12 cellular contexts compared by ENCODE assay signal in the genomic region with DNA sequence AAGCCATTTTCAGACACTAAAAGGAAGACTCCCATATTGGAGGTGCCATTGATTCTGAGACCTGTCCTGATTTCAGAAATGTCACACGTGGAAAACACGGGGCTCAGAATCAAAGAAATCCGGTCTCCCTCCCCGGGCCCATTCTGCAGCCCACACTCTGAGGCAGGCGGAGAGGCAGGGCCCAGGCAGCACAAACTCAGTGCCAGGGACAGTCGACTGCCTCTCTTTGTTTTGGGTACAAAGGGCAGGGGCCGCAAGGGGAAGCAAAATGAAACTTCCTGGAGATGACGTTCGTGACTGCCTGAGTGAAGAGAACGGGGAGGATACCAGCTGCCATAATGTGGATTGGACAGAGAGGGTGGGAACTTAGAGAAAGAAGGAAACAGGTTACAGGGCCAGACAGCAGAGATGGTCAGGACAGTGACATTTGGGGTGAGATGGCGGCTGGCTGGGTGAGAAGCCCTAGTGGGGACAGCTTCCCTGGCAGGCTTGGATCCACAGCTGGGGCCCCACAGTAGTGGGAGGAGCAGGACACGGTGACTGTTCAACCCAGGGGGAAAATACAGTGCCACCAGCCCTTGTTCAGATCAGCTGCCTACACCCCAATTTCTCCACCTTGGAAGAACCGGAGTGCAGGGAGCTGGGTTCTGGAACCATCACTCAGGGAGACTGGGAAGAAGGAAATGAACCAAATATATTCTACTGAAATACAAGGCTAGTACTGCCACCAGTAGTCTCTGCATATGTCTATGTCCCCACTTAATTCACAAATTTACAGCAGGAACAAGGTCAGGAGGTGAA. TPM values are rescaled to one million over a fixed set of nuclear protein-coding genes. Genes with fewer than 3 reads are reported as not detected.
A peak's percentile ranks its signal among the peaks of the same experiment; 100 is the strongest.
DNase-seq lines count a peak whose midpoint lies in the region; ATAC-seq and TF ChIP-seq lines count a peak whose summit lies in the region.
"Had no signal": no experiment of that assay in that cellular context is flagged by ENCODE, and none has a peak within 500 bp of the region (broad histone marks: within the 10 kb centered on the region; RNA-seq: fewer than 3 reads in every experiment).

No MANE protein-coding gene starts in this region.

- WGBS in endodermal cell (ENCODE audit: insufficient coverage in 1 of 2, insufficient read length in 1 of 2), 2 experiments, result 86 to 88% methylated on average over 10 to 13 of the region's 13 CpGs

- H3K4me1 Mint-ChIP-seq in Calu3 (ENCODE audit: low read depth, unreplicated experiment) (peaks cover 27% of the 10 kb centered on the region), endodermal cell (peaks cover 33% of the 10 kb centered on the region), osteocyte (ENCODE audit: unreplicated experiment) (peaks cover 35% of the 10 kb centered on the region)

- TF ChIP-seq CTCF in Calu3 (IDR thresholded peaks at IDR 0.05; ENCODE audit: unreplicated experiment), result no peak
- TF ChIP-seq CTCF in endodermal cell (conservative IDR thresholded peaks at IDR 0.05), result no peak
- no peak for TF ChIP-seq CTCF in osteocyte (IDR thresholded peaks at IDR 0.05)

- peaks cover 50% of the 10 kb centered on the region for H3K36me3 ChIP-seq in endodermal cell (ENCODE audit: control insufficient read depth, insufficient read depth, low read length)
- H3K36me3 ChIP-seq: prostate gland had no signal

- intact Hi-C loops in Calu3 (cut with micrococcal nuclease; ENCODE audit: unreplicated experiment), result no loop called here

- H3K9me3 Mint-ChIP-seq in Calu3 (ENCODE audit: low read depth, unreplicated experiment) (no peaks in the 10 kb centered on the region), endodermal cell (peaks cover 2% of the 10 kb centered on the region), osteocyte (ENCODE audit: unreplicated experiment) (no peaks in the 10 kb centered on the region)

- no peak overlapping the region for H3K4me3 ChIP-seq in endodermal cell (ENCODE audit: low read length)
- H3K4me3 ChIP-seq: prostate gland had no signal

- ATAC-seq in GM18511 (IDR thresholded peaks at IDR 0.05; ENCODE audit: unreplicated experiment), result no peak
- ATAC-seq in HG02870 (IDR thresholded peaks at IDR 0.05; ENCODE audit: unreplicated experiment), result no peak
- no peak for ATAC-seq in GM21381 (IDR thresholded peaks at IDR 0.05; ENCODE audit: unreplicated experiment)

- no peaks in the 10 kb centered on the region for H3K9me3 ChIP-seq in endodermal cell (ENCODE audit: control insufficient read depth, low read length)
- H3K9me3 ChIP-seq: prostate gland had no signal

- CTCF ChIA-PET in Calu3 (lab: Charles Lee), result no interaction called here

- H3K4me3 Mint-ChIP-seq in Calu3 (ENCODE audit: low read depth, unreplicated experiment), result no peak overlapping the region
- no peak overlapping the region for H3K4me3 Mint-ChIP-seq in endodermal cell
- no peak overlapping the region for H3K4me3 Mint-ChIP-seq in osteocyte (ENCODE audit: unreplicated experiment)

- H3K4me1 ChIP-seq in endodermal cell (ENCODE audit: control insufficient read depth, insufficient read depth, low read length), result peaks cover 18% of the 10 kb centered on the region
- H3K4me1 ChIP-seq: prostate gland had no signal

- peaks cover 26% of the 10 kb centered on the region for H3K36me3 Mint-ChIP-seq in Calu3 (ENCODE audit: insufficient read depth, unreplicated experiment)
- peaks cover 66% of the 10 kb centered on the region for H3K36me3 Mint-ChIP-seq in endodermal cell (ENCODE audit: low read depth)
- peaks cover 27% of the 10 kb centered on the region for H3K36me3 Mint-ChIP-seq in osteocyte (ENCODE audit: unreplicated experiment)

- H3K27ac ChIP-seq in endodermal cell (ENCODE audit: low read depth, low read length), result peak overlapping the region; percentile 42
- H3K27ac ChIP-seq: prostate gland had no signal

- H3K27me3 Mint-ChIP-seq in Calu3 (ENCODE audit: unreplicated experiment) (no peaks in the 10 kb centered on the region), endodermal cell (ENCODE audit: insufficient read depth) (no peaks in the 10 kb centered on the region), osteocyte (ENCODE audit: unreplicated experiment) (no peaks in the 10 kb centered on the region)

- H3K27ac Mint-ChIP-seq in Calu3 (ENCODE audit: unreplicated experiment), result peak overlapping the region; percentile 62
- peak overlapping the region; percentile 10 for H3K27ac Mint-ChIP-seq in endodermal cell
- peak overlapping the region; percentile 98 for H3K27ac Mint-ChIP-seq in osteocyte (ENCODE audit: unreplicated experiment)

- peak; percentile 37 for DNase-seq in Calu3
- DNase-seq in LoVo (ENCODE audit: low spot score), result peak; percentile 33
- DNase-seq in endodermal cell, result peak; percentile 46
- DNase-seq in osteocyte (ENCODE audit: extremely low spot score, unreplicated experiment), result no peak
- no peak for DNase-seq in HPDE6-E6E7 (ENCODE audit: extremely low spot score)
- DNase-seq: activated T-cell treated with anti-CD3 and anti-CD28 coated beads for 4 hours, GF-D8, NCI-H2227 treated with DMSO at 0.1 percent for 48 hours had no signal

- H3K9ac ChIP-seq in endodermal cell (ENCODE audit: extremely low read depth, low read length, poor library complexity, severe bottlenecking), result peak overlapping the region; percentile 30

- no peaks in the 10 kb centered on the region for H3K27me3 ChIP-seq in endodermal cell (ENCODE audit: control insufficient read depth, insufficient read depth, low read length, poor library complexity, severe bottlenecking)

- no TSS peak for BruUV-seq in Calu3 (replicated peaks; lab: Mats Ljungman, UMichigan)

RNA-seq across cellular contexts. Expression of gene GAPDH, which starts 8.1 kb away (rescaled TPM):
- 2,412 and 2,552 TPM in 2 replicates for total RNA-seq in Calu3 (2022)
- total RNA-seq in endodermal cell, result 1,000 to 10,000 TPM; 2,848 to 5,273 TPM
- 3,905 TPM for polyA plus RNA-seq in endodermal cell (2013, experiment 1 of 2)
- polyA plus RNA-seq in endodermal cell (2013, experiment 2 of 2), result 3,777 TPM
- total RNA-seq in osteocyte, result 1,754 and 1,775 TPM in 2 replicates

RNA-seq across cellular contexts. Expression of gene IFFO1, which starts 13.4 kb away (rescaled TPM):
- total RNA-seq in Calu3 (2022) (0.76 and 1.0 TPM in 2 replicates), endodermal cell (10 to 100 TPM; 10.9 to 30.7 TPM), osteocyte (35.9 and 40.7 TPM in 2 replicates)
- 16.6 TPM for polyA plus RNA-seq in endodermal cell (2013, experiment 1 of 2)
- 14.0 TPM for polyA plus RNA-seq in endodermal cell (2013, experiment 2 of 2)

RNA-seq across cellular contexts. Expression of gene NOP2, which starts 25.7 kb away (rescaled TPM):
- 86.1 and 88.5 TPM in 2 replicates for total RNA-seq in Calu3 (2022)
- total RNA-seq in endodermal cell, result 100 to 1,000 TPM in 1 of 2 donors, 10 to 100 TPM in 1; 51.6 to 135 TPM
- 43.2 TPM for polyA plus RNA-seq in endodermal cell (2013, experiment 1 of 2)
- polyA plus RNA-seq in endodermal cell (2013, experiment 2 of 2), result 38.9 TPM
- total RNA-seq in osteocyte, result 32.5 and 34.5 TPM in 2 replicates

RNA-seq across cellular contexts. Expression of gene NCAPD2, which starts 48.5 kb away (rescaled TPM):
- total RNA-seq in Calu3 (2022), result 78.0 and 94.7 TPM in 2 replicates
- 100 to 1,000 TPM in 1 of 2 donors, 10 to 100 TPM in 1; 90.3 to 150 TPM for total RNA-seq in endodermal cell
- polyA plus RNA-seq in endodermal cell (2013, experiment 1 of 2), result 118 TPM
- polyA plus RNA-seq in endodermal cell (2013, experiment 2 of 2), result 118 TPM
- total RNA-seq in osteocyte, result 36.4 and 36.9 TPM in 2 replicates

RNA-seq across cellular contexts. Expression of gene MRPL51, which starts 49.3 kb away (rescaled TPM):
- total RNA-seq in Calu3 (2022) (213 and 220 TPM in 2 replicates), endodermal cell (100 to 1,000 TPM; 196 to 450 TPM), osteocyte (172 TPM in 2 replicates)
- polyA plus RNA-seq in endodermal cell (2013, experiment 1 of 2), result 216 TPM
- 234 TPM for polyA plus RNA-seq in endodermal cell (2013, experiment 2 of 2)

Comparison
In these comparisons a context has a peak if more than half of its experiments do, and no peak if none do; other contexts are left out.
1. DNase-seq: peak in Calu3 (single experiment), LoVo (single experiment) and endodermal cell (single experiment); none in osteocyte (single experiment) and HPDE6-E6E7 (single experiment).
2. H3K27ac Mint-ChIP-seq: peak in every context shown above with its lines; median percentile 98 in osteocyte; 62 in Calu3; 10 in endodermal cell.